ENCODE assay signal across 1 cellular context in the genomic region with DNA sequence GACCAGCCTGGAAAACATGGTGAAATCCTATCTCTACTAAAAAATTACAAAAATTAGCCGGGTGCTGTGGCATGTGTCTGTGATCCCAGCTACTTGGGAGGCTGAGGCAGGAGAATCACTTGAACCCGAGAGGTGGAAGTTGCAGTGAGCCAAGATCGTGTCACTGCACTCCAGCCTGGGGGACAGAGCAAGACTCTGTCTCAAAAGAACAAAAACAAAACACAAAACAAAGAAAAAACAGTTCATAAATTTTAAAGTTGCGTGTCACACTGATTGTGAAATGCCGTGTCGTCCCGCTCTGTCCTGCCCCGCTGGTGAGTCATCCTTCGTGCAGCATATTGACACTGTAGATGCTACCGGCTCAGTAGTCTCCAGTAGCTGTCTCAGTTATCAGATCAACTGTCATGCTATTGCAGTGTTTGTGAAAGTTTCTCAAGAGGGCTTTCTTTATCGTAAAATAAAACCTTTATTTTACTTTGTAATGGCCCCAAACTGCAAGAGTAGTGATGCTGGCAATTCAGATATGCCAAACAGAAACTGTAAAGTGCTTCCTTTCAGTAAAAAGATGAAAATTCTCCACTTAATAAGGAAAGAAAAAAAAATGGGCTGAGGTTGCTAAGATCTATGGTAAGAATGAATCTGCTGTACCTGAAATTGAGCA.
TF ChIP-seq lines count a peak whose summit lies in the region.

No MANE protein-coding gene starts in this region.

TF ChIP-seq in HepG2, 621 proteins besides CTCF, POLR2A, EP300 and RAD21 (continued from another document and continues in another):
- TF ChIP-seq, protein P1, sequence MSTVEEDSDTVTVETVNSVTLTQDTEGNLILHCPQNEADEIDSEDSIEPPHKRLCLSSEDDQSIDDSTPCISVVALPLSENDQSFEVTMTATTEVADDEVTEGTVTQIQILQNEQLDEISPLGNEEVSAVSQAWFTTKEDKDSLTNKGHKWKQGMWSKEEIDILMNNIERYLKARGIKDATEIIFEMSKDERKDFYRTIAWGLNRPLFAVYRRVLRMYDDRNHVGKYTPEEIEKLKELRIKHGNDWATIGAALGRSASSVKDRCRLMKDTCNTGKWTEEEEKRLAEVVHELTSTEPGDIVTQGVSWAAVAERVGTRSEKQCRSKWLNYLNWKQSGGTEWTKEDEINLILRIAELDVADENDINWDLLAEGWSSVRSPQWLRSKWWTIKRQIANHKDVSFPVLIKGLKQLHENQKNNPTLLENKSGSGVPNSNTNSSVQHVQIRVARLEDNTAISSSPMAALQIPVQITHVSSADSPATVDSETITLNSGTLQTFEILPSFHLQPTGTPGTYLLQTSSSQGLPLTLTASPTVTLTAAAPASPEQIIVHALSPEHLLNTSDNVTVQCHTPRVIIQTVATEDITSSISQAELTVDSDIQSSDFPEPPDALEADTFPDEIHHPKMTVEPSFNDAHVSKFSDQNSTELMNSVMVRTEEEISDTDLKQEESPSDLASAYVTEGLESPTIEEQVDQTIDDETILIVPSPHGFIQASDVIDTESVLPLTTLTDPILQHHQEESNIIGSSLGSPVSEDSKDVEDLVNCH (CRISPR knock-in tag; IDR thresholded peaks at IDR 0.05): no peak
- TF ChIP-seq ARNT2 (CRISPR knock-in tag; IDR thresholded peaks at IDR 0.05; ENCODE audit: low read depth) (no peak), ZNF781 (CRISPR knock-in tag; IDR thresholded peaks at IDR 0.05; ENCODE audit: borderline replicate concordance, not compliant biosample characterization) (no peak), NCOA2 (CRISPR knock-in tag; IDR thresholded peaks at IDR 0.05) (peak; percentile 61), EED (CRISPR knock-in tag; IDR thresholded peaks at IDR 0.05) (no peak), RFXANK (CRISPR knock-in tag; IDR thresholded peaks at IDR 0.05) (no peak), GATAD2A (CRISPR knock-in tag; IDR thresholded peaks at IDR 0.05) (peak; percentile 93), MEIS2 (CRISPR knock-in tag; IDR thresholded peaks at IDR 0.05) (peak; percentile 77; the same call in 1 of the 2 replicates), ZBTB7B (CRISPR knock-in tag; IDR thresholded peaks at IDR 0.05) (no peak), ZBTB33 (CRISPR knock-in tag; IDR thresholded peaks at IDR 0.05) (0 out of 2 replicates have a peak, but pooled peaks have one; percentile 15), ELF3 (CRISPR knock-in tag; IDR thresholded peaks at IDR 0.05) (0 out of 2 replicates have a peak, but pooled peaks have one; percentile 38), ZNF766 (CRISPR knock-in tag; IDR thresholded peaks at IDR 0.05; ENCODE audit: borderline replicate concordance) (no peak), ZFAT (CRISPR knock-in tag; conservative IDR thresholded peaks at IDR 0.05) (no peak), ZNF30 (CRISPR knock-in tag; IDR thresholded peaks at IDR 0.05) (no peak), ZNF337 (CRISPR knock-in tag; IDR thresholded peaks at IDR 0.05; ENCODE audit: borderline replicate concordance, low read depth) (no peak), THAP11 (CRISPR knock-in tag; IDR thresholded peaks at IDR 0.05) (peak; percentile 57), MTF1 (CRISPR knock-in tag; IDR thresholded peaks at IDR 0.05) (no peak), SMARCC2 (IDR thresholded peaks at IDR 0.05) (no peak), BCL3 (CRISPR knock-in tag; IDR thresholded peaks at IDR 0.05) (no peak), CENPX (CRISPR knock-in tag; IDR thresholded peaks at IDR 0.05) (no peak), ETV5 (CRISPR knock-in tag; IDR thresholded peaks at IDR 0.05; ENCODE audit: borderline replicate concordance) (peak; percentile 55; the same call in 1 of the 2 replicates), U2AF2 (IDR thresholded peaks at IDR 0.05; ENCODE audit: low read depth, low read length) (no peak), MIXL1 (CRISPR knock-in tag; IDR thresholded peaks at IDR 0.05) (no peak), CEBPG (CRISPR knock-in tag; IDR thresholded peaks at IDR 0.05) (peak; percentile 91), RCOR2 (CRISPR knock-in tag; IDR thresholded peaks at IDR 0.05) (peak; percentile 30; the same call in 1 of the 2 replicates), CHD2 (IDR thresholded peaks at IDR 0.05; ENCODE audit: low read depth, low read length) (no peak), ZNF780A (CRISPR knock-in tag; IDR thresholded peaks at IDR 0.05) (no peak), ZNF816 (CRISPR knock-in tag; IDR thresholded peaks at IDR 0.05; ENCODE audit: borderline replicate concordance) (no peak), SALL2 (CRISPR knock-in tag; IDR thresholded peaks at IDR 0.05) (no peak), DZIP1 (CRISPR knock-in tag; IDR thresholded peaks at IDR 0.05) (no peak), ZFY (CRISPR knock-in tag; IDR thresholded peaks at IDR 0.05) (no peak), ZNF264 (CRISPR knock-in tag; IDR thresholded peaks at IDR 0.05) (no peak), HDAC2 (CRISPR knock-in tag; IDR thresholded peaks at IDR 0.05) (peak; percentile 58; the same call in 1 of the 2 replicates)
- TF ChIP-seq, protein P2, sequence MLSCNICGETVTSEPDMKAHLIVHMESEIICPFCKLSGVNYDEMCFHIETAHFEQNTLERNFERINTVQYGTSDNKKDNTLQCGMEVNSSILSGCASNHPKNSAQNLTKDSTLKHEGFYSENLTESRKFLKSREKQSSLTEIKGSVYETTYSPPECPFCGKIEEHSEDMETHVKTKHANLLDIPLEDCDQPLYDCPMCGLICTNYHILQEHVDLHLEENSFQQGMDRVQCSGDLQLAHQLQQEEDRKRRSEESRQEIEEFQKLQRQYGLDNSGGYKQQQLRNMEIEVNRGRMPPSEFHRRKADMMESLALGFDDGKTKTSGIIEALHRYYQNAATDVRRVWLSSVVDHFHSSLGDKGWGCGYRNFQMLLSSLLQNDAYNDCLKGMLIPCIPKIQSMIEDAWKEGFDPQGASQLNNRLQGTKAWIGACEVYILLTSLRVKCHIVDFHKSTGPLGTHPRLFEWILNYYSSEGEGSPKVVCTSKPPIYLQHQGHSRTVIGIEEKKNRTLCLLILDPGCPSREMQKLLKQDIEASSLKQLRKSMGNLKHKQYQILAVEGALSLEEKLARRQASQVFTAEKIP (CRISPR knock-in tag; IDR thresholded peaks at IDR 0.05; ENCODE audit: borderline replicate concordance): no peak
- TF ChIP-seq, protein P3, sequence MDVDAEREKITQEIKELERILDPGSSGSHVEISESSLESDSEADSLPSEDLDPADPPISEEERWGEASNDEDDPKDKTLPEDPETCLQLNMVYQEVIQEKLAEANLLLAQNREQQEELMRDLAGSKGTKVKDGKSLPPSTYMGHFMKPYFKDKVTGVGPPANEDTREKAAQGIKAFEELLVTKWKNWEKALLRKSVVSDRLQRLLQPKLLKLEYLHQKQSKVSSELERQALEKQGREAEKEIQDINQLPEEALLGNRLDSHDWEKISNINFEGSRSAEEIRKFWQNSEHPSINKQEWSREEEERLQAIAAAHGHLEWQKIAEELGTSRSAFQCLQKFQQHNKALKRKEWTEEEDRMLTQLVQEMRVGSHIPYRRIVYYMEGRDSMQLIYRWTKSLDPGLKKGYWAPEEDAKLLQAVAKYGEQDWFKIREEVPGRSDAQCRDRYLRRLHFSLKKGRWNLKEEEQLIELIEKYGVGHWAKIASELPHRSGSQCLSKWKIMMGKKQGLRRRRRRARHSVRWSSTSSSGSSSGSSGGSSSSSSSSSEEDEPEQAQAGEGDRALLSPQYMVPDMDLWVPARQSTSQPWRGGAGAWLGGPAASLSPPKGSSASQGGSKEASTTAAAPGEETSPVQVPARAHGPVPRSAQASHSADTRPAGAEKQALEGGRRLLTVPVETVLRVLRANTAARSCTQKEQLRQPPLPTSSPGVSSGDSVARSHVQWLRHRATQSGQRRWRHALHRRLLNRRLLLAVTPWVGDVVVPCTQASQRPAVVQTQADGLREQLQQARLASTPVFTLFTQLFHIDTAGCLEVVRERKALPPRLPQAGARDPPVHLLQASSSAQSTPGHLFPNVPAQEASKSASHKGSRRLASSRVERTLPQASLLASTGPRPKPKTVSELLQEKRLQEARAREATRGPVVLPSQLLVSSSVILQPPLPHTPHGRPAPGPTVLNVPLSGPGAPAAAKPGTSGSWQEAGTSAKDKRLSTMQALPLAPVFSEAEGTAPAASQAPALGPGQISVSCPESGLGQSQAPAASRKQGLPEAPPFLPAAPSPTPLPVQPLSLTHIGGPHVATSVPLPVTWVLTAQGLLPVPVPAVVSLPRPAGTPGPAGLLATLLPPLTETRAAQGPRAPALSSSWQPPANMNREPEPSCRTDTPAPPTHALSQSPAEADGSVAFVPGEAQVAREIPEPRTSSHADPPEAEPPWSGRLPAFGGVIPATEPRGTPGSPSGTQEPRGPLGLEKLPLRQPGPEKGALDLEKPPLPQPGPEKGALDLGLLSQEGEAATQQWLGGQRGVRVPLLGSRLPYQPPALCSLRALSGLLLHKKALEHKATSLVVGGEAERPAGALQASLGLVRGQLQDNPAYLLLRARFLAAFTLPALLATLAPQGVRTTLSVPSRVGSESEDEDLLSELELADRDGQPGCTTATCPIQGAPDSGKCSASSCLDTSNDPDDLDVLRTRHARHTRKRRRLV (CRISPR knock-in tag; IDR thresholded peaks at IDR 0.05): no peak
- TF ChIP-seq, protein P4, sequence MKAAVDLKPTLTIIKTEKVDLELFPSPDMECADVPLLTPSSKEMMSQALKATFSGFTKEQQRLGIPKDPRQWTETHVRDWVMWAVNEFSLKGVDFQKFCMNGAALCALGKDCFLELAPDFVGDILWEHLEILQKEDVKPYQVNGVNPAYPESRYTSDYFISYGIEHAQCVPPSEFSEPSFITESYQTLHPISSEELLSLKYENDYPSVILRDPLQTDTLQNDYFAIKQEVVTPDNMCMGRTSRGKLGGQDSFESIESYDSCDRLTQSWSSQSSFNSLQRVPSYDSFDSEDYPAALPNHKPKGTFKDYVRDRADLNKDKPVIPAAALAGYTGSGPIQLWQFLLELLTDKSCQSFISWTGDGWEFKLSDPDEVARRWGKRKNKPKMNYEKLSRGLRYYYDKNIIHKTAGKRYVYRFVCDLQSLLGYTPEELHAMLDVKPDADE (CRISPR knock-in tag; IDR thresholded peaks at IDR 0.05): no peak
- TF ChIP-seq, protein P5, sequence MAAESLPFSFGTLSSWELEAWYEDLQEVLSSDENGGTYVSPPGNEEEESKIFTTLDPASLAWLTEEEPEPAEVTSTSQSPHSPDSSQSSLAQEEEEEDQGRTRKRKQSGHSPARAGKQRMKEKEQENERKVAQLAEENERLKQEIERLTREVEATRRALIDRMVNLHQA (CRISPR knock-in tag; IDR thresholded peaks at IDR 0.05): no peak
- TF ChIP-seq, protein P6, sequence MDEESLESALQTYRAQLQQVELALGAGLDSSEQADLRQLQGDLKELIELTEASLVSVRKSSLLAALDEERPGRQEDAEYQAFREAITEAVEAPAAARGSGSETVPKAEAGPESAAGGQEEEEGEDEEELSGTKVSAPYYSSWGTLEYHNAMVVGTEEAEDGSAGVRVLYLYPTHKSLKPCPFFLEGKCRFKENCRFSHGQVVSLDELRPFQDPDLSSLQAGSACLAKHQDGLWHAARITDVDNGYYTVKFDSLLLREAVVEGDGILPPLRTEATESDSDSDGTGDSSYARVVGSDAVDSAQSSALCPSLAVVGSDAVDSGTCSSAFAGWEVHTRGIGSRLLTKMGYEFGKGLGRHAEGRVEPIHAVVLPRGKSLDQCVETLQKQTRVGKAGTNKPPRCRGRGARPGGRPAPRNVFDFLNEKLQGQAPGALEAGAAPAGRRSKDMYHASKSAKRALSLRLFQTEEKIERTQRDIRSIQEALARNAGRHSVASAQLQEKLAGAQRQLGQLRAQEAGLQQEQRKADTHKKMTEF (CRISPR knock-in tag; IDR thresholded peaks at IDR 0.05): peak; percentile 63; the same call in 1 of the 2 replicates
- TF ChIP-seq, protein P7, sequence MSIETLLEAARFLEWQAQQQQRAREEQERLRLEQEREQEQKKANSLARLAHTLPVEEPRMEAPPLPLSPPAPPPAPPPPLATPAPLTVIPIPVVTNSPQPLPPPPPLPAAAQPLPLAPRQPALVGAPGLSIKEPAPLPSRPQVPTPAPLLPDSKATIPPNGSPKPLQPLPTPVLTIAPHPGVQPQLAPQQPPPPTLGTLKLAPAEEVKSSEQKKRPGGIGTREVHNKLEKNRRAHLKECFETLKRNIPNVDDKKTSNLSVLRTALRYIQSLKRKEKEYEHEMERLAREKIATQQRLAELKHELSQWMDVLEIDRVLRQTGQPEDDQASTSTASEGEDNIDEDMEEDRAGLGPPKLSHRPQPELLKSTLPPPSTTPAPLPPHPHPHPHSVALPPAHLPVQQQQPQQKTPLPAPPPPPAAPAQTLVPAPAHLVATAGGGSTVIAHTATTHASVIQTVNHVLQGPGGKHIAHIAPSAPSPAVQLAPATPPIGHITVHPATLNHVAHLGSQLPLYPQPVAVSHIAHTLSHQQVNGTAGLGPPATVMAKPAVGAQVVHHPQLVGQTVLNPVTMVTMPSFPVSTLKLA (IDR thresholded peaks at IDR 0.05): no peak
